ENCODE assay signal across 22 cellular contexts in the genomic region with DNA sequence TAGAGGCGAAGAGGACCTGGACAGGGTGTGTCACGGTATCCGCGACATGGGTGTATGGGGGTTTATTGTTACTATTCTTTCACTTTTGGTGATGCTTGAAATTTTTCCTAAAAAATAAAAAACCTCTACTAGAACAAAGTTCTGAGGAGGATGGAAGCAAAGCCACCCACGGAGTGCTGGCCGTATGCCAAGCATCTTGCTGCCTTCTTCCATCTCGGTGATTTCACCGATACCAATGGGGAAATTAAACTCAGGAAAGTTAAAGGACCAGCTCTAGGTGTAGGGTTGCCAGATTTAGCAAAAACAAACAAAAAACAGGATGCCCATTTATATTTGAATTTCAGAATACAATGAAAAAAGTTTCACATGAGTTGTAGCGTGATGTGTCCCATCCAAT. TPM values are rescaled to one million over a fixed set of nuclear protein-coding genes. Genes with fewer than 3 reads are reported as not detected.
DNase-seq lines count a peak whose midpoint lies in the region; ATAC-seq and TF ChIP-seq lines count a peak whose summit lies in the region.
"Had no signal": no experiment of that assay in that cellular context is flagged by ENCODE, and none has a peak within 500 bp of the region (broad histone marks: within the 10 kb centered on the region; RNA-seq: fewer than 3 reads in every experiment).

No MANE protein-coding gene starts in this region.

- peak in 2 of 3 donors; percentile 64 to 86 for DNase-seq in right cardiac atrium
- DNase-seq in right atrium auricular region (ENCODE audit: low spot score): no peak
- peak; percentile 50 for DNase-seq in dermis blood vessel endothelial cell
- no peak for DNase-seq in osteocyte (ENCODE audit: extremely low spot score, unreplicated experiment)
- no peak for DNase-seq in germinal center (ENCODE audit: low spot score)
- DNase-seq in MV-4-11 (lab: John Stamatoyannopoulos, UW): no peak
- no peak for DNase-seq in NCI-H1417 treated with DMSO at 0.1 percent for 48 hours (lab: John Stamatoyannopoulos, UW)
- DNase-seq: activated gamma-delta T cell treated with Interleukin-2 at 50 U/mL for 16 hours; amniotic stem cell; DMS153; effector CD8-positive, alpha-beta T cell; GF-D8; NCI-H1930; NCI-H510A; stimulated activated CD4-positive, alpha-beta T cell treated with anti-CD3 and anti-CD28 coated beads, Interleukin-2, amount 100 ng/mL, for 24 hours; T-cell had no signal

- H3K27ac Mint-ChIP-seq in osteocyte (ENCODE audit: unreplicated experiment): peak overlapping the region; percentile 31
- H3K27ac Mint-ChIP-seq: IgD-negative memory B cell; stimulated activated naive CD8-positive, alpha-beta T cell treated with anti-CD3 and anti-CD28 coated beads, Interleukin-15, Interleukin-2, amounts not matched to agents 100 ng/mL and 50 ng/mL, for 24 hours; T-cell had no signal

- peak overlapping the region; percentile 65 for H3K27ac ChIP-seq in right cardiac atrium (ENCODE audit: low read length)
- no peak overlapping the region for H3K27ac ChIP-seq in right atrium auricular region
- H3K27ac ChIP-seq: HL-60, RWPE1 had no signal

- H3K27me3 ChIP-seq in right cardiac atrium (ENCODE audit: control insufficient read depth, insufficient read depth) (no peaks in the 10 kb centered on the region), right atrium auricular region (no peaks in the 10 kb centered on the region)

- ATAC-seq in right cardiac atrium (no peak), HG03469 (IDR thresholded peaks at IDR 0.05; ENCODE audit: unreplicated experiment) (no peak)
- ATAC-seq: T-cell had no signal

- no peak for TF ChIP-seq CTCF in right atrium auricular region (IDR thresholded peaks at IDR 0.05)
- TF ChIP-seq CTCF in osteocyte (IDR thresholded peaks at IDR 0.05): no peak

- intact Hi-C loops in right cardiac atrium (cut with DNase I): no loop called here

- H3K27me3 Mint-ChIP-seq in osteocyte (ENCODE audit: unreplicated experiment): no peaks in the 10 kb centered on the region
- H3K27me3 Mint-ChIP-seq: stimulated activated naive CD8-positive, alpha-beta T cell treated with anti-CD3 and anti-CD28 coated beads, Interleukin-15, Interleukin-2, amounts not matched to agents 100 ng/mL and 50 ng/mL, for 24 hours had no signal

- H3K4me1 ChIP-seq in right cardiac atrium (ENCODE audit: control insufficient read depth, insufficient read depth, low read length): peaks cover 31% of the 10 kb centered on the region
- peaks cover 0 to 43% of the 10 kb centered on the region in 2 donors for H3K4me1 ChIP-seq in right atrium auricular region

- WGBS in right cardiac atrium: 45% methylated on average over 9 of the region's 9 CpGs

- H3K9me3 ChIP-seq in right cardiac atrium (ENCODE audit: control insufficient read depth, low read length): no peaks in the 10 kb centered on the region
- no peaks in the 10 kb centered on the region for H3K9me3 ChIP-seq in right atrium auricular region

- H3K4me1 Mint-ChIP-seq in osteocyte (ENCODE audit: unreplicated experiment): peaks cover 24% of the 10 kb centered on the region
- H3K4me1 Mint-ChIP-seq: central memory CD8-positive, alpha-beta T cell; IgD-negative memory B cell; T-cell had no signal

- no peaks in the 10 kb centered on the region for H3K9me3 Mint-ChIP-seq in osteocyte (ENCODE audit: unreplicated experiment)
- H3K9me3 Mint-ChIP-seq: central memory CD8-positive, alpha-beta T cell; stimulated activated naive CD8-positive, alpha-beta T cell treated with anti-CD3 and anti-CD28 coated beads, Interleukin-15, Interleukin-2, amounts not matched to agents 100 ng/mL and 50 ng/mL, for 24 hours; T-cell had no signal

- H3K4me3 ChIP-seq in right cardiac atrium (ENCODE audit: low read length) (no peak overlapping the region), right atrium auricular region (no peak overlapping the region)

- H3K36me3 ChIP-seq in right atrium auricular region: no peaks in the 10 kb centered on the region

- H3K4me3 Mint-ChIP-seq in osteocyte (ENCODE audit: unreplicated experiment): no peak overlapping the region
- H3K4me3 Mint-ChIP-seq: central memory CD8-positive, alpha-beta T cell; IgD-negative memory B cell; stimulated activated naive CD8-positive, alpha-beta T cell treated with anti-CD3 and anti-CD28 coated beads, Interleukin-15, Interleukin-2, amounts not matched to agents 100 ng/mL and 50 ng/mL, for 24 hours; T-cell had no signal

- peaks cover 7% of the 10 kb centered on the region for H3K36me3 Mint-ChIP-seq in osteocyte (ENCODE audit: unreplicated experiment)
- H3K36me3 Mint-ChIP-seq: IgD-negative memory B cell, T-cell had no signal

RNA-seq across cellular contexts. Expression of a gene that starts 33.9 kb away (rescaled TPM):
- total RNA-seq in right cardiac atrium: 10 to 100 TPM; 54.5 to 68.8 (median 63.2) TPM
- 31.6 TPM for polyA plus RNA-seq in right cardiac atrium
- 100 to 1,000 TPM in 1 of 2 donors, 10 to 100 TPM in 1; 20.8 to 104 TPM for total RNA-seq in right atrium auricular region
- 10.1 and 11.9 TPM in 2 replicates for total RNA-seq in dermis blood vessel endothelial cell
- 14.6 and 17.5 TPM in 2 replicates for total RNA-seq in osteocyte
- polyA plus RNA-seq: IgD-negative memory B cell had no signal

Comparison
In these comparisons a context has a peak if more than half of its experiments do, and no peak if none do; other contexts are left out.
1. DNase-seq: peak in right cardiac atrium (2 of 3) and dermis blood vessel endothelial cell (single experiment); none in right atrium auricular region (single experiment), osteocyte (single experiment), germinal center (single experiment), MV-4-11 (single experiment) and NCI-H1417 treated with DMSO at 0.1 percent for 48 hours (single experiment).